16 cellular contexts compared by ENCODE assay signal in genomic region chr9:16612627-16613026, GRCh38.
DNase-seq lines count a peak whose midpoint lies in the region; ATAC-seq, FAIRE-seq and TF ChIP-seq lines count a peak whose summit lies in the region.
"Had no signal": no experiment of that assay in that cellular context is flagged by ENCODE, and none has a peak within 500 bp of the region (broad histone marks: within the 10 kb centered on the region; RNA-seq: fewer than 3 reads in every experiment).

No MANE protein-coding gene starts in this region.

- H3K4me3 Mint-ChIP-seq in nephron progenitor cell = no peak overlapping the region
- H3K4me3 Mint-ChIP-seq: B cell; CD8-positive, alpha-beta T cell had no signal

- no peak overlapping the region for H2AFZ ChIP-seq in endothelial cell of umbilical vein (ENCODE audit: low read depth, low read length)

- ATAC-seq in heart left ventricle (no peak), HG03439 (IDR thresholded peaks at IDR 0.05; ENCODE audit: unreplicated experiment) (no peak)
- ATAC-seq: CD8-positive, alpha-beta T cell; Panc1 had no signal

- no peak for FAIRE-seq in endothelial cell of umbilical vein (lab: Jason Lieb, UNC)

- intact Hi-C loops in endothelial cell of umbilical vein (cut with micrococcal nuclease) = no loop called here
- intact Hi-C loops in heart left ventricle (cut with DNase I) = no loop called here

- TF ChIP-seq CTCF in endothelial cell of umbilical vein (IDR thresholded peaks at IDR 0.05; ENCODE audit: extremely low read depth in 1 of 2, insufficient read depth in 1 of 2, low read depth in 1 of 2, low read length in 2 of 2) (no peak), nephron progenitor cell (IDR thresholded peaks at IDR 0.05) (no peak), heart left ventricle (IDR thresholded peaks at IDR 0.05) (no peak)

- no peaks in the 10 kb centered on the region for H3K9me1 ChIP-seq in endothelial cell of umbilical vein (replicated peaks; ENCODE audit: control insufficient read depth, extremely low read depth, insufficient read depth, low read length)

- H3K9me3 Mint-ChIP-seq in nephron progenitor cell = no peaks in the 10 kb centered on the region

- H4K20me1 ChIP-seq in endothelial cell of umbilical vein (replicated peaks; ENCODE audit: control insufficient read depth, extremely low read depth, insufficient read depth, low read length) = no peaks in the 10 kb centered on the region

- no peak overlapping the region for H3K4me2 ChIP-seq in endothelial cell of umbilical vein (ENCODE audit: insufficient read depth, low read length)

- H3K27ac ChIP-seq in endothelial cell of umbilical vein (ENCODE audit: insufficient read depth, low read depth, low read length) = no peak overlapping the region
- no peak overlapping the region for H3K27ac ChIP-seq in heart left ventricle

- CTCF ChIA-PET in endothelial cell of umbilical vein (lab: Charles Lee) = no interaction called here

- H3K36me3 ChIP-seq in endothelial cell of umbilical vein (ENCODE audit: control insufficient read depth in 2 of 2, extremely low read depth in 1 of 2, insufficient read depth in 2 of 2, low read length in 2 of 2) (no peaks in the 10 kb centered on the region), heart left ventricle (no peaks in the 10 kb centered on the region)
- H3K36me3 ChIP-seq: HAP-1 had no signal

- peaks cover 10% of the 10 kb centered on the region for H3K27me3 Mint-ChIP-seq in nephron progenitor cell (ENCODE audit: low read depth, poor library complexity)
- H3K27me3 Mint-ChIP-seq: B cell had no signal

- H3K27ac Mint-ChIP-seq in nephron progenitor cell = peak overlapping the region; percentile 13
- H3K27ac Mint-ChIP-seq: B cell; CD8-positive, alpha-beta T cell had no signal

- POLR2A ChIA-PET in endothelial cell of umbilical vein (lab: Charles Lee) = no interaction called here

- dilution Hi-C loops in endothelial cell of umbilical vein (cut with MboI; ENCODE audit: extremely low pct_ligation_motif_present, low sequenced_read_pairs) = no loop called here

- H3K27me3 ChIP-seq in endothelial cell of umbilical vein (ENCODE audit: control insufficient read depth in 2 of 2, insufficient read depth in 2 of 2, low read length in 2 of 2) (no peaks in the 10 kb centered on the region), heart left ventricle (no peaks in the 10 kb centered on the region)

- H3K4me1 Mint-ChIP-seq in nephron progenitor cell = peaks cover 52% of the 10 kb centered on the region
- H3K4me1 Mint-ChIP-seq: B cell had no signal

- H3K79me2 ChIP-seq in endothelial cell of umbilical vein (ENCODE audit: control insufficient read depth, insufficient read depth, low read length) = peaks cover 8% of the 10 kb centered on the region

- no peaks in the 10 kb centered on the region for H3K36me3 Mint-ChIP-seq in nephron progenitor cell (ENCODE audit: low read depth)
- H3K36me3 Mint-ChIP-seq: CD8-positive, alpha-beta T cell had no signal

- no peak overlapping the region for H3K9ac ChIP-seq in endothelial cell of umbilical vein (replicated peaks; ENCODE audit: extremely low read depth, insufficient read depth, low read length)

- no peak for TF ChIP-seq POLR2A in endothelial cell of umbilical vein (IDR thresholded peaks at IDR 0.05; ENCODE audit: low read depth, low read length)
- TF ChIP-seq POLR2A in heart left ventricle (IDR thresholded peaks at IDR 0.05) = no peak

- H3K4me3 ChIP-seq in endothelial cell of umbilical vein (replicated peaks in 1 of 3; ENCODE audit: insufficient read depth in 1 of 3, low read depth in 1 of 3, low read length in 3 of 3) (no peak overlapping the region), heart left ventricle (no peak overlapping the region)
- H3K4me3 ChIP-seq: HAP-1 had no signal

- DNase-seq in EL (peak; percentile 63), NCI-H226 (peak; percentile 14), endothelial cell of umbilical vein (ENCODE audit: low read depth, low spot score) (peak; percentile 26), nephron progenitor cell (no peak), NCI-H187 (lab: John Stamatoyannopoulos, UW) (no peak), NCI-H1417 treated with DMSO at 0.1 percent for 48 hours (lab: John Stamatoyannopoulos, UW) (no peak), heart left ventricle (no peak)
- DNase-seq: ACHN; CD8-positive, alpha-beta T cell; DMS 273 treated with DMSO at 0.1 percent for 48 hours; NCI-H146; SHP77 had no signal

- no TSS peak for BruUV-seq in endothelial cell of umbilical vein (replicated peaks; lab: Mats Ljungman, UMichigan)

- 91 to 100% (median 96%) methylated on average over 1 of the region's 1 CpG for WGBS in heart left ventricle, 4 donors

- H3K9me3 ChIP-seq in endothelial cell of umbilical vein (replicated peaks; ENCODE audit: control insufficient read depth, insufficient read depth, low read length) (no peaks in the 10 kb centered on the region), heart left ventricle (no peaks in the 10 kb centered on the region)
- H3K9me3 ChIP-seq: HAP-1 had no signal

- peaks cover 23% of the 10 kb centered on the region for H3K4me1 ChIP-seq in endothelial cell of umbilical vein (ENCODE audit: control insufficient read depth, extremely low read depth, insufficient read depth, low read length)
- H3K4me1 ChIP-seq in heart left ventricle = no peaks in the 10 kb centered on the region

TF ChIP-seq in endothelial cell of umbilical vein, 7 proteins besides CTCF, POLR2A, EP300 and RAD21:
- no peak for TF ChIP-seq GATA2 (IDR thresholded peaks at IDR 0.05; ENCODE audit: insufficient read depth, insufficient read length, low read depth, low read length)
- TF ChIP-seq POLR2AphosphoS5 (IDR thresholded peaks at IDR 0.05; ENCODE audit: insufficient read depth, low read depth, low read length) = no peak
- no peak for TF ChIP-seq FOS (IDR thresholded peaks at IDR 0.05; ENCODE audit: borderline replicate concordance, insufficient read depth, low read length)
- TF ChIP-seq EZH2 (IDR thresholded peaks at IDR 0.05; ENCODE audit: borderline replicate concordance, low read depth, low read length, severe bottlenecking) = no peak
- TF ChIP-seq MAX (IDR thresholded peaks at IDR 0.05; ENCODE audit: insufficient read depth, insufficient read length) = no peak
- TF ChIP-seq MYC (IDR thresholded peaks at IDR 0.05; ENCODE audit: low read depth, low read length) = no peak
- no peak for TF ChIP-seq JUN (IDR thresholded peaks at IDR 0.05; ENCODE audit: borderline replicate concordance, insufficient read depth, insufficient read length, low read depth)
TF ChIP-seq in endothelial cell of umbilical vein: peak in this region for 0.

Comparison
In these comparisons a context has a peak if more than half of its experiments do, and no peak if none do; other contexts are left out.
1. DNase-seq: peak in EL (single experiment), NCI-H226 (single experiment) and endothelial cell of umbilical vein (single experiment); none in nephron progenitor cell (single experiment), NCI-H187 (0 of 2), NCI-H1417 treated with DMSO at 0.1 percent for 48 hours (single experiment) and heart left ventricle (0 of 5).